Comparison of ENCODE assay signal across 19 cellular contexts in the genomic region with DNA sequence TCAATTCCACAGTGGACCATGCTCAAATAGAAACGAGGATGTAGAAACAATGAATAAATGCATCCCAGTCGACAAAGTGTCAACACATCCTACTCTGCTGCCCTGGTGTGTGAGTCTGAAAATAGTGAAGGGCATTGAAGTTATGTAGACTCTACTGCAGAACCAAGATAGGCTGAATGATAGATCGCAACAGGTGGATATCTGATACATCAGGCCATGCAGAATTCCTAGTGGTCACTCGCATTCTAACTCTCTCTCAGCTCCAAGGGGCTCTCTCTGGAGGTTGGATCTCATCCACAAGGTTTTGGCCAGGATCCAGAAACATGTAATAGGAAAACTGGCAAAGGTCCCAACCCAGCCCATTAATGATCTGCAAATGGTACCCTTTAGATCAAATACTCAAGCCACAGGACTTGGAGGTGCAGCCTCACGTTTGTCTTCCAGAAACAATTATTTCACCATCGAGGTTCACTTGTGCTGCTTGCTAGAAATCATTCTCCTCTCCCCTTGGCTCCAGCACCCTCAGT.
"Had no signal": no experiment of that assay in that cellular context is flagged by ENCODE, and none has a peak within 500 bp of the region (broad histone marks: within the 10 kb centered on the region; RNA-seq: fewer than 3 reads in every experiment).

No MANE protein-coding gene starts in this region.

- H3K4me3 Mint-ChIP-seq: activated B cell treated with CpG ODN at 0.5 μM for 24 hours; activated CD4-positive, alpha-beta T cell treated with anti-CD3 and anti-CD28 coated beads, Interleukin-2, amount 10 ng/mL, durations not matched to agents 24 days and 14 days; activated naive CD8-positive, alpha-beta T cell treated with anti-CD3 and anti-CD28 coated beads, Interleukin-2, amount 50 U/mL, for 24 hours; neural progenitor cell had no signal

- H3K9me3 ChIP-seq: ascending aorta, gastrocnemius medialis, pancreas, stomach, thoracic aorta had no signal

- H3K27ac Mint-ChIP-seq: activated B cell treated with CpG ODN at 0.5 μM for 24 hours; activated CD4-positive, alpha-beta T cell treated with anti-CD3 and anti-CD28 coated beads, Interleukin-2, amount 10 ng/mL, durations not matched to agents 24 days and 14 days; activated naive CD8-positive, alpha-beta T cell treated with anti-CD3 and anti-CD28 coated beads, Interleukin-2, amount 50 U/mL, for 24 hours; neural progenitor cell had no signal

- ATAC-seq: activated naive CD8-positive, alpha-beta T cell treated with anti-CD3 and anti-CD28 coated beads, Interleukin-2, amount 50 U/mL, for 24 hours; gastrocnemius medialis; pancreas had no signal

- DNase-seq: activated B cell treated with CpG ODN at 0.5 μM for 24 hours; activated CD4-positive, alpha-beta T cell treated with anti-CD3 and anti-CD28 coated beads, Interleukin-2, amount 10 ng/mL, durations not matched to agents 24 days and 14 days; activated naive CD4-positive, alpha-beta T cell treated with Interleukin-2 at 50 U/mL for 16 hours; activated naive CD8-positive, alpha-beta T cell treated with anti-CD3 and anti-CD28 coated beads, Interleukin-2, amount 50 U/mL, for 24 hours; effector CD4-positive, alpha-beta T cell; gastrocnemius medialis; kidney; mesendoderm; pancreas; retina; stimulated activated CD4-positive, alpha-beta T cell treated with anti-CD3 and anti-CD28 coated beads, Interleukin-15, amount 100 ng/mL, for 24 hours; stimulated activated CD4-positive, alpha-beta T cell treated with anti-CD3 and anti-CD28 coated beads, Interleukin-4, amount 100 ng/mL, for 4 hours; stomach had no signal

- FAIRE-seq: colon, kidney, pancreas had no signal

- H3K9ac ChIP-seq: neural progenitor cell had no signal

- H2AFZ ChIP-seq: hepatocyte, neural progenitor cell had no signal

- H3K36me3 ChIP-seq: ascending aorta, cardiac muscle cell, gastrocnemius medialis, neural progenitor cell, pancreas, stomach, thoracic aorta had no signal

- H3K27ac ChIP-seq: ascending aorta, cardiac muscle cell, gastrocnemius medialis, hepatocyte, neural progenitor cell, pancreas, stomach, thoracic aorta had no signal

- H3K4me3 ChIP-seq: ascending aorta, cardiac muscle cell, gastrocnemius medialis, hepatocyte, neural progenitor cell, pancreas, stomach, thoracic aorta had no signal

- H3K27me3 ChIP-seq: ascending aorta, cardiac muscle cell, gastrocnemius medialis, hepatocyte, neural progenitor cell, pancreas, stomach had no signal

- H3K4me1 Mint-ChIP-seq: activated B cell treated with CpG ODN at 0.5 μM for 24 hours; activated CD4-positive, alpha-beta T cell treated with anti-CD3 and anti-CD28 coated beads, Interleukin-2, amount 10 ng/mL, durations not matched to agents 24 days and 14 days; activated naive CD8-positive, alpha-beta T cell treated with anti-CD3 and anti-CD28 coated beads, Interleukin-2, amount 50 U/mL, for 24 hours had no signal

- H3K9me3 Mint-ChIP-seq: activated B cell treated with CpG ODN at 0.5 μM for 24 hours; activated CD4-positive, alpha-beta T cell treated with anti-CD3 and anti-CD28 coated beads, Interleukin-2, amount 10 ng/mL, durations not matched to agents 24 days and 14 days; neural progenitor cell had no signal

- H3K4me1 ChIP-seq: ascending aorta, pancreas had no signal

- H3K27me3 Mint-ChIP-seq: activated B cell treated with CpG ODN at 0.5 μM for 24 hours; activated CD4-positive, alpha-beta T cell treated with anti-CD3 and anti-CD28 coated beads, Interleukin-2, amount 10 ng/mL, durations not matched to agents 24 days and 14 days; activated naive CD8-positive, alpha-beta T cell treated with anti-CD3 and anti-CD28 coated beads, Interleukin-2, amount 50 U/mL, for 24 hours had no signal

- H3K4me2 ChIP-seq: hepatocyte, neural progenitor cell had no signal
